Comparison of ENCODE assay signal across 11 cellular contexts in the genomic region with DNA sequence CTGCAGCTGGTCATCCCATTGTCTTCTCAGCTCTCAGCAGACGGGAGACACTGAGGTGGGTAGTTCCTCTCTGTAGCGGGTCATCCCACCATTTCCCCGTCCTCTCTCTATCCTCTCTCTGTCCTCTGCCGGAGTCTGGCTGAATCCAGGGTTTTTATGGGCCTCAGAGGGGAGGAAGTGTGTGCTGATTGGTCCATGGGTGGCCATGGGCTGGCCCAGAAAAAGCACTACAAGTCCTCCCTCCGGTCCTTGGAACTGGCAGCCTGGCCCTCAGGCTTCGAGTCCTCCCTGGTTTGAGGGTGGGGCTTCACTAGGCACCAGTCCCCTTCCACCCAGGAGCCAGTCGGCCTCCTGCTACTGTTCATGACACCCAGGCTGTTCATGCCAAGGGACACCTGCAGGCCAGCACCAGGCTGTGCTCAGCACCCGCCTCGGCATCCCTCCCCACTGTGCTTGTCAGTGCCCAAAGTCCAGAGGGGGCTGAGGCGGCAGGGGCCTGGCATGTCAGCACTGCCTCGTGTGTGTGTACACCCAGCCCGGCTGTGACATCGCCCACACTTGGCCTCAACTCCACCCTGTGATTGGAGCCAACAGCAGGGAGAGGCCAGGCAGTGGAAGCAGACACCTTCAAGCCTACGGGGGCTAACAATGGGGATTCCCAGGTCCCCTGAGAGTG. TPM values are rescaled to one million over a fixed set of nuclear protein-coding genes. Genes with fewer than 3 reads are reported as not detected.
DNase-seq lines count a peak whose midpoint lies in the region; ATAC-seq, FAIRE-seq and TF ChIP-seq lines count a peak whose summit lies in the region.
"Had no signal": no experiment of that assay in that cellular context is flagged by ENCODE, and none has a peak within 500 bp of the region (broad histone marks: within the 10 kb centered on the region; RNA-seq: fewer than 3 reads in every experiment).

No MANE protein-coding gene starts in this region.

- H3K79me2 ChIP-seq in K562 (ENCODE audit: control insufficient read depth, insufficient read depth, low read length), result no peaks in the 10 kb centered on the region

- H3K27me3 ChIP-seq in CD8-positive, alpha-beta T cell (ENCODE audit: insufficient read depth, low read length), result no peaks in the 10 kb centered on the region
- no peaks in the 10 kb centered on the region for H3K27me3 ChIP-seq in K562 (ENCODE audit: control insufficient read depth in 2 of 2, insufficient read depth in 2 of 2, low read length in 2 of 2)
- no peaks in the 10 kb centered on the region for H3K27me3 ChIP-seq in spleen (replicated peaks in 1 of 7)

- CTCF ChIA-PET in CD8-positive, alpha-beta T cell (lab: Charles Lee), result interaction anchor here (0.7 to 20.9 kb wide), 8 partner anchors 11 to 237 kb away, joined by 3 to 401 read pairs (median 3); a partner anchor contains a TSS
- CTCF ChIA-PET in activated CD4-positive, alpha-beta memory T cell treated with anti-CD3 and anti-CD28 coated beads, Interleukin-2, amount 10 ng/mL, durations not matched to agents 7 days and 5 days (lab: Charles Lee), result interaction anchor here (1.0 to 10.4 kb wide), 12 partner anchors 9 to 153 kb away, joined by 3 to 102 read pairs (median 12); no protein-coding TSS in a partner anchor
- CTCF ChIA-PET in K562 (lab: Yijun Ruan, JAX; ENCODE audit: low intra/inter-chr PET ratio), result no interaction called here

- no peak overlapping the region for H3K4me2 ChIP-seq in K562 (ENCODE audit: insufficient read depth, low read length)

- intact Hi-C loops in CD8-positive, alpha-beta T cell (cut with DNase I, micrococcal nuclease), result loop anchor here (1.0 to 10.0 kb wide), 5 partner anchors 11 to 478 kb away; a partner anchor contains a TSS
- intact Hi-C loops in K562 (cut with micrococcal nuclease), result no loop called here
- intact Hi-C loops in spleen (cut with DNase I; ENCODE audit: low total_unique reads), result no loop called here

- peak overlapping the region; percentile 83 for H3K4me3 Mint-ChIP-seq in CD8-positive, alpha-beta T cell
- H3K4me3 Mint-ChIP-seq in activated CD4-positive, alpha-beta memory T cell treated with anti-CD3 and anti-CD28 coated beads, Interleukin-2, amount 10 ng/mL, durations not matched to agents 7 days and 5 days, result peak overlapping the region; percentile 86

- TF ChIP-seq RAD21 in K562 (CRISPR knock-in tag; conservative IDR thresholded peaks at IDR 0.05 in 1 of 2, IDR thresholded peaks at IDR 0.05 in 1 of 2), result no peak

- no peak for TF ChIP-seq CTCF in CD8-positive, alpha-beta T cell (IDR thresholded peaks at IDR 0.05)
- TF ChIP-seq CTCF in K562 (IDR thresholded peaks at IDR 0.05 in 2 of 3, conservative IDR thresholded peaks at IDR 0.05 in 1 of 3; ENCODE audit: insufficient read depth in 2 of 3, low read depth in 1 of 3, low read length in 3 of 3) (no peak), spleen (IDR thresholded peaks at IDR 0.05 in 8 of 11, conservative IDR thresholded peaks at IDR 0.05 in 3 of 11) (no peak)

- H3K9me3 Mint-ChIP-seq in CD8-positive, alpha-beta T cell, result no peaks in the 10 kb centered on the region
- no peaks in the 10 kb centered on the region for H3K9me3 Mint-ChIP-seq in activated CD4-positive, alpha-beta memory T cell treated with anti-CD3 and anti-CD28 coated beads, Interleukin-2, amount 10 ng/mL, durations not matched to agents 7 days and 5 days

- H3K9ac ChIP-seq in K562 (ENCODE audit: insufficient read depth in 1 of 2, low read depth in 2 of 2, low read length in 2 of 2), result no peak overlapping the region; a peak in 1 of 4 replicates

- no peak overlapping the region for H2AFZ ChIP-seq in K562 (ENCODE audit: low read depth, low read length)

- H3K27ac ChIP-seq in CD8-positive, alpha-beta T cell (ENCODE audit: low read depth, low read length), result peak overlapping the region; percentile 70
- H3K27ac ChIP-seq in K562 (ENCODE audit: extremely low read depth, low read depth, low read length), result no peak overlapping the region
- H3K27ac ChIP-seq in spleen, result peak overlapping the region in 6 of 8 donors; percentile 16 to 77 (median 62)

- peaks cover 92% of the 10 kb centered on the region for H3K4me1 Mint-ChIP-seq in CD8-positive, alpha-beta T cell (ENCODE audit: low read depth)
- H3K4me1 Mint-ChIP-seq in activated CD4-positive, alpha-beta memory T cell treated with anti-CD3 and anti-CD28 coated beads, Interleukin-2, amount 10 ng/mL, durations not matched to agents 7 days and 5 days, result peaks cover 91% of the 10 kb centered on the region

- no peaks in the 10 kb centered on the region for H3K9me3 ChIP-seq in CD8-positive, alpha-beta T cell (ENCODE audit: low read length)
- no peaks in the 10 kb centered on the region for H3K9me3 ChIP-seq in K562 (replicated peaks; ENCODE audit: control insufficient read depth, insufficient read depth, low read depth, low read length)
- no peaks in the 10 kb centered on the region for H3K9me3 ChIP-seq in spleen

- peak overlapping the region; percentile 53 for H3K4me3 ChIP-seq in CD8-positive, alpha-beta T cell (ENCODE audit: low read depth, low read length)
- H3K4me3 ChIP-seq in K562 (no peak overlapping the region), spleen (peak overlapping the region in 1 of 8 donors; percentile 37)

- H3K27ac Mint-ChIP-seq in CD8-positive, alpha-beta T cell, result peak overlapping the region; percentile 100
- H3K27ac Mint-ChIP-seq in activated CD4-positive, alpha-beta memory T cell treated with anti-CD3 and anti-CD28 coated beads, Interleukin-2, amount 10 ng/mL, durations not matched to agents 7 days and 5 days, result peak overlapping the region; percentile 99

- TF ChIP-seq EP300 in K562 (IDR thresholded peaks at IDR 0.05; ENCODE audit: low read length), result no peak

- no peak for ATAC-seq in CD8-positive, alpha-beta T cell
- peak; percentile 36 for ATAC-seq in K562
- no peak for ATAC-seq in GM19395 (IDR thresholded peaks at IDR 0.05; ENCODE audit: unreplicated experiment)
- ATAC-seq in HG02852 (IDR thresholded peaks at IDR 0.05; ENCODE audit: unreplicated experiment), result no peak
- no peak for ATAC-seq in GM21447 (IDR thresholded peaks at IDR 0.05; ENCODE audit: unreplicated experiment)
- ATAC-seq in GM19023 (IDR thresholded peaks at IDR 0.05; ENCODE audit: unreplicated experiment), result no peak

- POLR2A ChIA-PET in CD8-positive, alpha-beta T cell (lab: Charles Lee), result interaction anchor here (0.7 to 11.7 kb wide), 10 partner anchors 10 to 233 kb away, joined by 3 to 285 read pairs (median 7); a partner anchor contains a TSS
- POLR2A ChIA-PET in activated CD4-positive, alpha-beta memory T cell treated with anti-CD3 and anti-CD28 coated beads, Interleukin-2, amount 10 ng/mL, durations not matched to agents 7 days and 5 days (lab: Charles Lee), result interaction anchor here (0.6 to 12.0 kb wide), 33 partner anchors 7 to 545 kb away, joined by 3 to 828 read pairs (median 7); a partner anchor contains a TSS
- POLR2A ChIA-PET in K562 (lab: Yijun Ruan, JAX), result interaction anchor here (0.6 kb wide), 2 partner anchors 69 to 195 kb away, joined by 3 to 6 read pairs; no protein-coding TSS in a partner anchor

- DNase-seq in CD8-positive, alpha-beta T cell, result peak in 3 of 7 experiments; percentile 39 to 80 (median 50)
- DNase-seq in activated CD4-positive, alpha-beta memory T cell treated with anti-CD3 and anti-CD28 coated beads, Interleukin-2, amount 10 ng/mL, durations not matched to agents 7 days and 5 days, result peak; percentile 81
- DNase-seq in K562 (ENCODE audit: extremely low read depth in 1 of 4, low spot score in 3 of 4) (no peak), spleen (peak; percentile 80)
- DNase-seq: foreskin fibroblast, NCI-H510A treated with DMSO at 0.1 percent for 48 hours, SHP77 treated with DMSO at 0.1 percent for 48 hours had no signal

- FAIRE-seq in K562 (lab: Jason Lieb, UNC), result no peak

- H3K27me3 Mint-ChIP-seq in CD8-positive, alpha-beta T cell (ENCODE audit: low read depth), result no peaks in the 10 kb centered on the region
- no peaks in the 10 kb centered on the region for H3K27me3 Mint-ChIP-seq in activated CD4-positive, alpha-beta memory T cell treated with anti-CD3 and anti-CD28 coated beads, Interleukin-2, amount 10 ng/mL, durations not matched to agents 7 days and 5 days

- no peaks in the 10 kb centered on the region for H3K9me1 ChIP-seq in K562 (ENCODE audit: control insufficient read depth, insufficient read depth, low read length)

- in situ Hi-C loops in K562 (cut with MboI), result loop anchor here (10.0 kb wide), 1 partner anchor 635 kb away; no protein-coding TSS in a partner anchor

- H3K36me3 ChIP-seq in CD8-positive, alpha-beta T cell (ENCODE audit: insufficient read depth, low read length), result no peaks in the 10 kb centered on the region
- no peaks in the 10 kb centered on the region for H3K36me3 ChIP-seq in K562 (ENCODE audit: control insufficient read depth, insufficient read depth, low read length)
- no peaks in the 10 kb centered on the region for H3K36me3 ChIP-seq in spleen

- H3K36me3 Mint-ChIP-seq in CD8-positive, alpha-beta T cell, result peaks cover 2% of the 10 kb centered on the region
- peaks cover 33% of the 10 kb centered on the region for H3K36me3 Mint-ChIP-seq in activated CD4-positive, alpha-beta memory T cell treated with anti-CD3 and anti-CD28 coated beads, Interleukin-2, amount 10 ng/mL, durations not matched to agents 7 days and 5 days (ENCODE audit: low read depth)

- BruUV-seq in K562 (replicated peaks; lab: Mats Ljungman, UMichigan), result no TSS peak

- 63% methylated on average over 14 of the region's 14 CpGs for WGBS in K562 (ENCODE audit: insufficient coverage, low coverage, missing lambda C conversion rate)
- 74 to 94% (median 81%) methylated on average over 7 to 14 of the region's 14 CpGs for WGBS in spleen, 5 donors

- TF ChIP-seq POLR2A in K562 (conservative IDR thresholded peaks at IDR 0.05) (no peak), spleen (IDR thresholded peaks at IDR 0.05) (no peak)

- H3K4me1 ChIP-seq in CD8-positive, alpha-beta T cell (ENCODE audit: insufficient read depth, low read length), result peaks cover 81% of the 10 kb centered on the region
- H3K4me1 ChIP-seq in K562 (replicated peaks in 1 of 2; ENCODE audit: control insufficient read depth in 2 of 2, insufficient read depth in 2 of 2, low read length in 2 of 2) (peaks cover 12 to 14% of the 10 kb centered on the region in 2 experiments), spleen (peaks cover 5 to 74% (median 30%) of the 10 kb centered on the region in 6 donors)

- H4K20me1 ChIP-seq in K562 (replicated peaks; ENCODE audit: control insufficient read depth, insufficient read depth, low read length), result no peaks in the 10 kb centered on the region

RNA-seq across cellular contexts. Expression of a gene that starts 23.0 kb away (rescaled TPM):
- total RNA-seq in CD8-positive, alpha-beta T cell, result 10 to 100 TPM; 24.0 to 26.7 TPM
- total RNA-seq in activated CD4-positive, alpha-beta memory T cell treated with anti-CD3 and anti-CD28 coated beads, Interleukin-2, amount 10 ng/mL, durations not matched to agents 7 days and 5 days, result 10 to 100 TPM; 52.5 to 55.6 TPM
- 10.5 and 20.3 TPM in 2 replicates for total RNA-seq in K562 (2011; cell fraction: chromatin; rRNA removed; ENCODE audit: low replicate concordance)
- total RNA-seq in K562 (2011; cell fraction: nucleolus; rRNA removed), result 9.2 and 9.7 TPM in 2 replicates
- 16.8 and 27.9 TPM in 2 replicates for total RNA-seq in K562 (2011; cell fraction: nucleoplasm; rRNA removed)
- total RNA-seq in K562 (2014; rRNA removed) (3.3 and 3.7 TPM in 2 replicates), K562 (2014; rRNA removed; fragmentation: Illumina TruSeq; extraction: Trizol) (4.5 and 5.5 TPM in 2 replicates), K562 (2015; rRNA removed; fragmentation: Illumina TruSeq; extraction: Trizol) (5.2 TPM in 2 replicates), K562 (2021) (4.9 and 5.0 TPM in 2 replicates), spleen (10 to 100 TPM; 16.0 to 33.0 (median 27.8) TPM)
- polyA plus RNA-seq in K562 (2011; rRNA removed) (12.5 and 14.7 TPM in 2 replicates), K562 (2014; fragmentation: Illumina TruSeq; extraction: Trizol) (4.5 and 5.3 TPM in 2 replicates), K562 (2014; fragmentation: Nextera tagmentation; extraction: Ambion mirVana) (1 to 10 TPM in 1 of 2 experiments, under 1 TPM in 1; 1.00 to 1.3 TPM), K562 (2014; rRNA removed) (3.0 and 3.2 TPM in 2 replicates), spleen (1 to 10 TPM; 3.7 to 3.9 (median 3.7) TPM)
- polyA plus RNA-seq in K562 (2011; cell fraction: cytosol; rRNA removed), result 4.0 and 9.3 TPM in 2 replicates
- polyA plus RNA-seq in K562 (2011; cell fraction: nucleus; rRNA removed), result 4.5 and 9.3 TPM in 2 replicates
- 4.2 and 4.9 TPM in 2 replicates for polyA plus RNA-seq in K562 (2012)
- polyA minus RNA-seq in K562 (2011; rRNA and poly(A)+ RNA removed), result 17.7 and 29.5 TPM in 2 replicates
- polyA minus RNA-seq in K562 (2011; cell fraction: cytosol; rRNA and poly(A)+ RNA removed), result 6.7 and 8.6 TPM in 2 replicates
- 4.0 and 11.3 TPM in 2 replicates for polyA minus RNA-seq in K562 (2011; cell fraction: nucleus; rRNA and poly(A)+ RNA removed)

Comparison
In these comparisons a context has a peak if more than half of its experiments do, and no peak if none do; other contexts are left out.
1. DNase-seq: peak in activated CD4-positive, alpha-beta memory T cell treated with anti-CD3 and anti-CD28 coated beads, Interleukin-2, amount 10 ng/mL, durations not matched to agents 7 days and 5 days (single experiment) and spleen (single experiment); none in K562 (0 of 4).
2. intact Hi-C loops: an anchor here in CD8-positive, alpha-beta T cell (1.0 to 10.0 kb wide); none called in K562 and spleen.